Comparison of ENCODE assay signal across 2 cellular contexts in the genomic region with DNA sequence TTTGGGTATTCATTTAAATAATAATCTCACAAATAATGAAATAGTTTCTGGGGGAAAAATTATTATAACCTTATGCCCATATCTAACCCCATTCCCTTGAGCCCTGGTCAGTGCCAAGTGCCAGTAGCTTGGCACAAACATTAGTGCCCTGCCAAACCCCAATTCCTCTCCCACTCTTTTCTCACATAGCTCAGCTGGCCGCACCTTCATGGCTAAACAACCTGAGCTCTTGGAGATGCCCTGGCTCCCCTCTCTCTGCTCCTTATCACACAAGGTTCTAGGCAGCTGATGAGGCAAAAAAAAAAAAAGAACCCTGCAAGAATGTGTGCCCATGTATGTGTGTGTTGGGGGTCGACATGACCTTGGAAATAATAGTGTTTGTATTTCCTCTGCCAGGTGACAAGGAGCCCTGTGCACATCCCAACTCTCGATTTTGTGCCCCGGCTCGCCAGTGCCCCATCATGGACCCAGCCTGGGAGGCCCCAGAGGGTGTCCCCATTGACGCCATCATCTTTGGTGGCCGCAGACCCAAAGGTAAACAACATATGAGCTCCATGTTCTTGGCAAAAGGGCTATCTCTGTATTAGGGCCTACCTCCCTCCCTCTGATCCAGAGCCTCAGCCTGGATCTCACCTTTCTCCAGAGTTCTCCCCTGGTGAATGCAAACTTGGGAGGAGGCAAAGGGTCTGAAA.
TF ChIP-seq lines count a peak whose summit lies in the region.

No MANE protein-coding gene starts in this region.

TF ChIP-seq in IMR-90, 13 proteins besides CTCF, POLR2A, EP300 and RAD21:
- TF ChIP-seq CHD1 (IDR thresholded peaks at IDR 0.05; ENCODE audit: low read depth, low read length) (no peak), MXI1 (IDR thresholded peaks at IDR 0.05; ENCODE audit: borderline replicate concordance, low read depth, low read length) (no peak), NFE2L2 (IDR thresholded peaks at IDR 0.05; ENCODE audit: low read depth, low read length) (no peak), RCOR1 (IDR thresholded peaks at IDR 0.05; ENCODE audit: insufficient replicate concordance, low read length) (no peak)

TF ChIP-seq in H1, 55 proteins besides CTCF, POLR2A, EP300 and RAD21:
- TF ChIP-seq POLR2AphosphoS5 (IDR thresholded peaks at IDR 0.05; ENCODE audit: low read depth, low read length) (no peak; the same call in 1 of the 2 replicates), SIRT6 (IDR thresholded peaks at IDR 0.05; ENCODE audit: low read length) (no peak), JUND (IDR thresholded peaks at IDR 0.05; ENCODE audit: low read length) (no peak), SP1 (IDR thresholded peaks at IDR 0.05; ENCODE audit: low read depth, low read length) (no peak), NANOG (IDR thresholded peaks at IDR 0.05; ENCODE audit: insufficient read depth, low read depth, low read length, poor library complexity, severe bottlenecking) (no peak), RBBP5 (IDR thresholded peaks at IDR 0.05; ENCODE audit: borderline replicate concordance, low read depth, low read length) (no peak), RNF2 (IDR thresholded peaks at IDR 0.05; ENCODE audit: borderline replicate concordance, low read depth, low read length, missing control alignments, poor library complexity, severe bottlenecking) (no peak)
